8 cellular contexts compared by ENCODE assay signal in genomic region chr7:101754432-101755159, GRCh38.
DNase-seq lines count a peak whose midpoint lies in the region; ATAC-seq, FAIRE-seq and TF ChIP-seq lines count a peak whose summit lies in the region.

No MANE protein-coding gene starts in this region.

- H3K4me3 ChIP-seq in PC-3 (ENCODE audit: low read length): peak overlapping the region; percentile 80
- peak overlapping the region; percentile 10 to 66 (median 44) for H3K4me3 ChIP-seq in dorsolateral prefrontal cortex

- no peaks in the 10 kb centered on the region for H3F3A ChIP-seq in PC-3 (ENCODE audit: low read length, unreplicated experiment)

- H3K4me2 ChIP-seq in PC-3 (ENCODE audit: low read length): peak overlapping the region; percentile 96

- H3K27ac ChIP-seq in PC-3 (ENCODE audit: low read length) (no peak overlapping the region), dorsolateral prefrontal cortex (no peak overlapping the region), substantia nigra (ENCODE audit: low read depth, low read length, poor library complexity, severe bottlenecking) (no peak overlapping the region)

- H3K4me1 ChIP-seq in PC-3 (ENCODE audit: insufficient read depth, low read length): no peaks in the 10 kb centered on the region; the same call in 1 of the 2 replicates

- H3K27me3 ChIP-seq in PC-3 (ENCODE audit: low read length) (no peaks in the 10 kb centered on the region), dorsolateral prefrontal cortex (peaks cover 0 to 63% (median 10%) of the 10 kb centered on the region in 45 donors)

- intact Hi-C loops in PC-3 (cut with micrococcal nuclease): no loop called here
- intact Hi-C loops in dorsolateral prefrontal cortex (cut with DNase I): no loop called here

- POLR2A ChIA-PET in PC-3 (lab: Charles Lee; ENCODE audit: unreplicated experiment): no interaction called here

- TF ChIP-seq CTCF in PC-3 (conservative IDR thresholded peaks at IDR 0.05; ENCODE audit: low read depth, low read length) (no peak), dorsolateral prefrontal cortex (IDR thresholded peaks at IDR 0.05 in 54 of 56, conservative IDR thresholded peaks at IDR 0.05 in 2 of 56; ENCODE audit: low read depth in 1 of 56, partially characterized antibody in 56 of 56) (no peak), omental fat pad (IDR thresholded peaks at IDR 0.05) (no peak)

- no peaks in the 10 kb centered on the region for H3K9me2 ChIP-seq in PC-3 (replicated peaks; ENCODE audit: low read length)

- ATAC-seq in PC-3: peak; percentile 74
- peak; percentile 60 for ATAC-seq in omental fat pad (ENCODE audit: low FRiP score)
- ATAC-seq in HG03565 (IDR thresholded peaks at IDR 0.05; ENCODE audit: unreplicated experiment): no peak
- ATAC-seq in GM21723 (IDR thresholded peaks at IDR 0.05; ENCODE audit: unreplicated experiment): no peak

- no peaks in the 10 kb centered on the region for H3K79me2 ChIP-seq in PC-3 (ENCODE audit: low read length)

- BruUV-seq in PC-3 (replicated peaks; lab: Mats Ljungman, UMichigan): no TSS peak

- H4K20me1 ChIP-seq in PC-3 (ENCODE audit: low read length): no peaks in the 10 kb centered on the region

- no peaks in the 10 kb centered on the region for H3K36me3 ChIP-seq in PC-3 (ENCODE audit: low read depth, low read length)

- CTCF ChIA-PET in PC-3 (lab: Charles Lee): no interaction called here

- no peaks in the 10 kb centered on the region for H3K9me3 ChIP-seq in PC-3 (ENCODE audit: low read length)

- peak overlapping the region; percentile 83 for H2AFZ ChIP-seq in PC-3 (ENCODE audit: low read length)

- H3K9ac ChIP-seq in PC-3 (ENCODE audit: low read length): peak overlapping the region; percentile 52

- DNase-seq in GM12891 (ENCODE audit: insufficient read length, low spot score) (no peak), PC-3 (peak; percentile 23), dorsolateral prefrontal cortex (no peak), omental fat pad (ENCODE audit: low spot score) (no peak), NCI-H510A treated with DMSO at 0.1 percent for 48 hours (lab: John Stamatoyannopoulos, UW) (no peak), substantia nigra (lab: John Stamatoyannopoulos, UW) (no peak)

- peak; percentile 75 for FAIRE-seq in GM12891 (lab: Jason Lieb, UNC)

- TF ChIP-seq POLR2A in GM12891 (IDR thresholded peaks at IDR 0.05; ENCODE audit: low read depth, low read length): no peak

TF ChIP-seq in GM12891, 5 proteins besides CTCF, POLR2A, EP300 and RAD21:
- TF ChIP-seq TAF1 (IDR thresholded peaks at IDR 0.05; ENCODE audit: low read depth, low read length): no peak

Comparison
In these comparisons a context has a peak if more than half of its experiments do, and no peak if none do; other contexts are left out.
1. ATAC-seq: peak in PC-3 (single experiment) and omental fat pad (single experiment); none in HG03565 (single experiment) and GM21723 (single experiment).